ENCODE assay signal across 1 cellular context in the genomic region with DNA sequence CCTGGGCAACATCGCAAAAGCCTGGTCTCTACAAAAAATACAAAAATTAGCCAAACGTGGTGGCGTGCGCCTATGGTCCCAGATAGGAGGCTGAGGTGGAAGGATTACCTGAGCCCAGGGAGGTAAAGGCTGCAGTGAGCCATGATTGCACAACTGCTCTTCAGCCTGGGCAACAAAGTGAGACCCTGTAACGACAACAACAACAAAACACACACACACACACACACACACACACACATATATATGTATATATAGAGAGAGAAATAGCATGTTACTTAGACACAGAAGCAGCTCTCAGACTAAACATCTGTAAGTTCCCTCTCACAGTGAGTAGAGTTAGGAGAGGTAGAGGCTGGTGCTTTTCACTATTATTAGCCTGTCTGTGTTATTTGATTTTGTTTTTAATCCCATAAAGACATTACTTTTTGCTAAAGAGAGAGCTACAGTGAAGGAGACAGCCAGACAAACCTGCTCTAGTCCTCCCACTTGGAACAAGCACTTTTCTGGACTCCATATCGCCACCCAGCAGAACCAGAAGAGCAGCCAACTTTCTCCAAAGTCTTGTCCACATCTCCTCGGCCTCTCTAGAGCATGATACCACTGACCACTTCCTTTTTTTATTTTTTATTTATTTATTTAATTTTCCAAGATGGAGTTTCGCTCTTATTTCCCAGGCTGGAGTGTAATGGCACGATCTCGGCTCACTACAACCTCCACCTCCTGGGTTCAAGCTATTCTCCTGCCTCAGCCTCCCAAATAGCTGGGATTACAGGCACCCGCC.
A peak's percentile ranks its signal among the peaks of the same experiment; 100 is the strongest.
TF ChIP-seq lines count a peak whose summit lies in the region.

No MANE protein-coding gene starts in this region.

TF ChIP-seq in IMR-90, 13 proteins besides CTCF, POLR2A, EP300 and RAD21:
- TF ChIP-seq BHLHE40 (IDR thresholded peaks at IDR 0.05; ENCODE audit: low read depth, low read length) (no peak), CEBPB (IDR thresholded peaks at IDR 0.05; ENCODE audit: low read depth, low read length) (peak; percentile 47; the same call in 1 of the 2 replicates)
